Comparison of ENCODE assay signal across 18 cellular contexts in genomic region chr11:7056828-7057513, GRCh38. TPM values are rescaled to one million over a fixed set of nuclear protein-coding genes. Genes with fewer than 3 reads are reported as not detected.
"Had no signal": no experiment of that assay in that cellular context is flagged by ENCODE, and none has a peak within 500 bp of the region (broad histone marks: within the 10 kb centered on the region; RNA-seq: fewer than 3 reads in every experiment).

No MANE protein-coding gene starts in this region.

- ATAC-seq: left ventricle myocardium superior had no signal

- H3K4me1 Mint-ChIP-seq: activated CD4-positive, alpha-beta T cell treated with anti-CD3 and anti-CD28 coated beads, Interleukin-2, amount 10 ng/mL, durations not matched to agents 7 days and 5 days; activated naive CD4-positive, alpha-beta T cell treated with anti-CD3 and anti-CD28 coated beads, Interleukin-2, amount 50 U/mL, for 24 hours; brain; neural progenitor cell had no signal

- H3K27me3 ChIP-seq: esophagus muscularis mucosa, neural progenitor cell, stomach, uterus had no signal

- H2AFZ ChIP-seq: neural progenitor cell, parathyroid adenoma had no signal

- H3K36me3 ChIP-seq: esophagus muscularis mucosa, neural progenitor cell, stomach, uterus had no signal

- H3K9me3 ChIP-seq: esophagus muscularis mucosa, stomach, uterus had no signal

- DNase-seq: activated CD4-positive, alpha-beta T cell treated with anti-CD3 and anti-CD28 coated beads, Interleukin-2, amount 10 ng/mL, durations not matched to agents 7 days and 5 days; activated CD4-positive, CD25-positive, alpha-beta regulatory T cell; activated CD8-positive, alpha-beta memory T cell treated with anti-CD3 and anti-CD28 coated beads for 24 hours; amniotic stem cell; foreskin melanocyte; head of caudate nucleus; left ventricle myocardium superior; retina; stimulated activated CD4-positive, alpha-beta T cell treated with anti-CD3 and anti-CD28 coated beads, Interleukin-4, amount 100 ng/mL, for 4 hours; stomach; T-helper 2 cell; uterus had no signal

- H3K4me3 ChIP-seq: esophagus muscularis mucosa, neural progenitor cell, skin epidermis, stomach, uterus had no signal

- H3K27me3 Mint-ChIP-seq: activated CD4-positive, alpha-beta T cell treated with anti-CD3 and anti-CD28 coated beads, Interleukin-2, amount 10 ng/mL, durations not matched to agents 7 days and 5 days had no signal

- H3K9ac ChIP-seq: neural progenitor cell, parathyroid adenoma had no signal

- H3K4me1 ChIP-seq: parathyroid adenoma, stomach, uterus had no signal

- H3K9me3 Mint-ChIP-seq: activated CD4-positive, alpha-beta T cell treated with anti-CD3 and anti-CD28 coated beads, Interleukin-2, amount 10 ng/mL, durations not matched to agents 7 days and 5 days; activated naive CD4-positive, alpha-beta T cell treated with anti-CD3 and anti-CD28 coated beads, Interleukin-2, amount 50 U/mL, for 24 hours; brain; neural progenitor cell had no signal

- H3K79me2 ChIP-seq: parathyroid adenoma had no signal

- H3K27ac ChIP-seq: esophagus muscularis mucosa, neural progenitor cell, parathyroid adenoma, skin epidermis, stomach, uterus had no signal

- H3K4me2 ChIP-seq: neural progenitor cell had no signal

- H3K36me3 Mint-ChIP-seq: activated naive CD4-positive, alpha-beta T cell treated with anti-CD3 and anti-CD28 coated beads, Interleukin-2, amount 50 U/mL, for 24 hours; brain; neural progenitor cell had no signal

- H3K4me3 Mint-ChIP-seq: activated CD4-positive, alpha-beta T cell treated with anti-CD3 and anti-CD28 coated beads, Interleukin-2, amount 10 ng/mL, durations not matched to agents 7 days and 5 days; activated naive CD4-positive, alpha-beta T cell treated with anti-CD3 and anti-CD28 coated beads, Interleukin-2, amount 50 U/mL, for 24 hours; brain; neural progenitor cell had no signal

- H3K27ac Mint-ChIP-seq: activated CD4-positive, alpha-beta T cell treated with anti-CD3 and anti-CD28 coated beads, Interleukin-2, amount 10 ng/mL, durations not matched to agents 7 days and 5 days; activated naive CD4-positive, alpha-beta T cell treated with anti-CD3 and anti-CD28 coated beads, Interleukin-2, amount 50 U/mL, for 24 hours; brain; neural progenitor cell had no signal

RNA-seq across cellular contexts. Expression of gene RBMXL2, which starts 31.8 kb away (rescaled TPM):
- total RNA-seq: activated CD4-positive, alpha-beta T cell treated with anti-CD3 and anti-CD28 coated beads, Interleukin-2, amount 10 ng/mL, durations not matched to agents 7 days and 5 days; esophagus muscularis mucosa; left ventricle myocardium superior had no signal
- polyA plus RNA-seq: stomach had no signal

RNA-seq across cellular contexts. Expression of gene NLRP14, which starts 36.7 kb away (rescaled TPM):
- total RNA-seq: esophagus muscularis mucosa, left ventricle myocardium superior had no signal
- polyA plus RNA-seq: stomach had no signal

RNA-seq across cellular contexts. Expression of gene ZNF214, which starts 36.8 kb away (rescaled TPM):
- total RNA-seq: activated CD4-positive, alpha-beta T cell treated with anti-CD3 and anti-CD28 coated beads, Interleukin-2, amount 10 ng/mL, durations not matched to agents 7 days and 5 days had no signal
